Comparison of ENCODE assay signal across 8 cellular contexts in the genomic region with DNA sequence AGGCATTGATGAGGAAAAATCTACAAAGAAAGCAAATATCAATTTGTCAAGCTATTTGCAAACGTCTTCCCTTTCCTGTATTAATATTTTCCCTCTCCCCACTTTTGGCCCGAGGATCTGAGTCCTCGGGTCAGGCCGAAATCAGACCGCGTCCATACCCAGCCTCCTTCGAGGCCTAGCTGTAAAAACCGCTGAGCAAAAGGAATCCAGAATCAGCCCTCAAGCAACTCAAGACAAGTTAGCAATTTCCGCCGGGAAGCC. TPM values are rescaled to one million over a fixed set of nuclear protein-coding genes. Genes with fewer than 3 reads are reported as not detected.
A peak's percentile ranks its signal among the peaks of the same experiment; 100 is the strongest.
DNase-seq lines count a peak whose midpoint lies in the region; ATAC-seq and TF ChIP-seq lines count a peak whose summit lies in the region.

No MANE protein-coding gene starts in this region.

- H3K4me1 Mint-ChIP-seq in CD8-positive, alpha-beta T cell (ENCODE audit: low read depth): peaks cover 43% of the 10 kb centered on the region

- no peak for DNase-seq in CD8-positive, alpha-beta T cell
- DNase-seq in HAP-1 (ENCODE audit: low spot score in 2 of 2): no peak
- no peak for DNase-seq in NCI-H1105 (lab: John Stamatoyannopoulos, UW)
- DNase-seq in OCI-M1 (lab: John Stamatoyannopoulos, UW): no peak
- no peak for DNase-seq in GM13977 (ENCODE audit: low spot score)

- peak overlapping the region; percentile 100 for H3K27ac ChIP-seq in CD8-positive, alpha-beta T cell (ENCODE audit: low read depth, low read length)
- H3K27ac ChIP-seq in VCaP: peak overlapping the region; percentile 95
- peak overlapping the region; percentile 83 for H3K27ac ChIP-seq in temporal lobe (ENCODE audit: low read depth, low read length)

- H3K4me3 ChIP-seq in CD8-positive, alpha-beta T cell (ENCODE audit: low read depth, low read length): peak overlapping the region; percentile 100
- H3K4me3 ChIP-seq in HAP-1 (peak overlapping the region; percentile 100), iPS-11a (ENCODE audit: low read depth, low read length) (peak overlapping the region; percentile 99)

- peaks cover 12% of the 10 kb centered on the region for H3K36me3 Mint-ChIP-seq in CD8-positive, alpha-beta T cell

- H3K27me3 Mint-ChIP-seq in CD8-positive, alpha-beta T cell (ENCODE audit: low read depth): no peaks in the 10 kb centered on the region

- in situ Hi-C loops in HAP-1 (cut with MboI; ENCODE audit: low sequenced_read_pairs) (no loop called here), GM13977 (cut with MboI; ENCODE audit: low pct_unique_long_range_greater_than_20kb, low sequenced_read_pairs, unreplicated experiment) (no loop called here)

- H3K27ac Mint-ChIP-seq in CD8-positive, alpha-beta T cell: peak overlapping the region; percentile 94

- CTCF ChIA-PET in CD8-positive, alpha-beta T cell (lab: Charles Lee): interaction anchor here (0.5 to 1.9 kb wide), 21 partner anchors 8 to 554 kb away, joined by 3 to 15 read pairs (median 4); a partner anchor contains a TSS

- no peaks in the 10 kb centered on the region for H3K36me3 ChIP-seq in CD8-positive, alpha-beta T cell (ENCODE audit: insufficient read depth, low read length)
- H3K36me3 ChIP-seq in HAP-1 (replicated peaks): peaks cover 26% of the 10 kb centered on the region

- ATAC-seq in CD8-positive, alpha-beta T cell: no peak

- H3K27me3 ChIP-seq in CD8-positive, alpha-beta T cell (ENCODE audit: insufficient read depth, low read length): no peaks in the 10 kb centered on the region
- H3K27me3 ChIP-seq in HAP-1 (ENCODE audit: low read depth): no peaks in the 10 kb centered on the region

- POLR2A ChIA-PET in CD8-positive, alpha-beta T cell (lab: Charles Lee): interaction anchor here (1.0 to 3.3 kb wide), 8 partner anchors 20 to 169 kb away, joined by 3 to 24 read pairs (median 7); a partner anchor contains a TSS

- TF ChIP-seq CTCF in CD8-positive, alpha-beta T cell (IDR thresholded peaks at IDR 0.05): no peak
- no peak for TF ChIP-seq CTCF in VCaP (conservative IDR thresholded peaks at IDR 0.05)
- TF ChIP-seq CTCF in GM13977 (IDR thresholded peaks at IDR 0.05; ENCODE audit: extremely low read depth, insufficient read depth, missing control alignments): no peak

- intact Hi-C loops in CD8-positive, alpha-beta T cell (cut with DNase I, micrococcal nuclease): loop anchor here (1.0 to 10.0 kb wide), 13 partner anchors 24 to 1534 kb away; a partner anchor contains a TSS

- peaks cover 27% of the 10 kb centered on the region for H3K4me1 ChIP-seq in CD8-positive, alpha-beta T cell (ENCODE audit: insufficient read depth, low read length)
- H3K4me1 ChIP-seq in HAP-1: peaks cover 23% of the 10 kb centered on the region

- H3K4me3 Mint-ChIP-seq in CD8-positive, alpha-beta T cell: peak overlapping the region; percentile 88

- H3K9me3 ChIP-seq in CD8-positive, alpha-beta T cell (ENCODE audit: low read length): no peaks in the 10 kb centered on the region
- no peaks in the 10 kb centered on the region for H3K9me3 ChIP-seq in HAP-1

- H3K9me3 Mint-ChIP-seq in CD8-positive, alpha-beta T cell: no peaks in the 10 kb centered on the region

RNA-seq across cellular contexts. Expression of a gene that starts 0.4 kb away (rescaled TPM):
- total RNA-seq in CD8-positive, alpha-beta T cell: 100 to 1,000 TPM; 207 to 212 TPM
- 25.1 TPM for total RNA-seq in temporal lobe

RNA-seq across cellular contexts. Expression of a gene that starts 24.1 kb away (rescaled TPM):
- 10 to 100 TPM; 22.6 to 24.0 TPM for total RNA-seq in CD8-positive, alpha-beta T cell
- 24.8 TPM for total RNA-seq in temporal lobe

RNA-seq across cellular contexts. Expression of a gene that starts 24.2 kb away (rescaled TPM):
- 1 to 10 TPM; 1.2 to 1.6 TPM for total RNA-seq in CD8-positive, alpha-beta T cell
- total RNA-seq in temporal lobe: 8.9 TPM
